ENCODE assay signal across 15 cellular contexts in the genomic region with DNA sequence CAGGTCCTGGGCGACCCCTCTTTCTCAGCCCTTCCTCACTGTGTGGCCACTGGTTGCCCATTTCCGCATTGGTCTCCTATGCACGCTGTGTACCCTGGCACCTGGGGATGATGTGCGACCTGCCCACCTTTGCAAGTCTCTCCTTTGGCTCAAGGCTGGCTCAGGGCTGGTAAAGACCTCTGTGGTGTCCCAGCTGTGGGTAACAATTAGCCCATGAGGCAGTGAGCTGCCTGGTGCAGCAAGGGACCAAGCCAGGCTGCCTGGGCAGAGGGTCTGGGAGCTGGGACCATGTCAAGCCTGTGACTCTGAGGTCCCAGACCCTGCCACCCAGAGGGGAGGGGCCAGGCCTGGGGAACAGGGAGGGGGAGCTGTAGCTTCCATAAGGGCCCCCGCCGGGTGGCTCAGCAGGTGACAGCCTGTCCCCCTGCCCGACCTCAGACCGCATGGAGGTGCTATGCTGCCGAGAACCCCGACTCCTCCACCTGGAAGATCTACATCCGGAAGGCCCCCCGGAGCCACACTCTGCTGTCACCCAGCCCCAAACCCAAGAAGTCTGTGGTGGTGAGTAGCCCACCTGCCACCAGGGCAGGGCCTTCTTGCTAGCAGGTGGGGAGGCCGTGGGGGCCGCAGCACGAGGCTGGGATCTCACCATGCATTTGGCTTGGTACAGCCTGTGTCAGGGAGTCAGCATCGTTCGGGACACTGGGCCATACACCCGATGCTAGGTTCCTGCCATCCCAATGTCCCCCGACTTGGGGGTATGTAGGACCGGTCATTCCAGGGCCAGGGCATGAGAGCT.
DNase-seq lines count a peak whose midpoint lies in the region; ATAC-seq and TF ChIP-seq lines count a peak whose summit lies in the region.
"Had no signal": no experiment of that assay in that cellular context is flagged by ENCODE, and none has a peak within 500 bp of the region (broad histone marks: within the 10 kb centered on the region; RNA-seq: fewer than 3 reads in every experiment).

No MANE protein-coding gene starts in this region.

- DNase-seq in activated T-cell treated with anti-CD3 and anti-CD28 coated beads, Interleukin-2, amount 50 U/mL, for 1 hour, result peak; percentile 11
- DNase-seq in activated T-cell treated with anti-CD3 and anti-CD28 coated beads, Interleukin-2, amount 50 U/mL, for 72 hours, result no peak
- DNase-seq in T-helper 17 cell (peak in 1 of 3 donors; percentile 3), left lung (peak; percentile 15 to 60), suprapubic skin (ENCODE audit: low spot score in 2 of 2) (peak; percentile 56 to 73), DMS53 (lab: John Stamatoyannopoulos, UW) (no peak), cerebellar nuclear complex (lab: John Stamatoyannopoulos, UW) (no peak)
- DNase-seq: endodermal cell, gastrocnemius medialis, Karpas-422, NCI-H187, NCI-H69, RPMI8226 had no signal

- H3K4me1 ChIP-seq in left lung (no peaks in the 10 kb centered on the region), suprapubic skin (no peaks in the 10 kb centered on the region), gastroesophageal sphincter (no peaks in the 10 kb centered on the region)
- H3K4me1 ChIP-seq: gastrocnemius medialis had no signal

- H3K9me3 Mint-ChIP-seq in activated T-cell treated with anti-CD3 and anti-CD28 coated beads, Interleukin-2, amount 50 U/mL, for 72 hours, result no peaks in the 10 kb centered on the region
- H3K9me3 Mint-ChIP-seq: endodermal cell; naive thymus-derived CD8-positive, alpha-beta T cell had no signal

- intact Hi-C loops in left lung (cut with DNase I), result no loop called here

- H3K27me3 ChIP-seq in left lung (no peaks in the 10 kb centered on the region), suprapubic skin (no peaks in the 10 kb centered on the region), gastroesophageal sphincter (no peaks in the 10 kb centered on the region)
- H3K27me3 ChIP-seq: gastrocnemius medialis had no signal

- H3K27ac Mint-ChIP-seq in activated T-cell treated with anti-CD3 and anti-CD28 coated beads, Interleukin-2, amount 50 U/mL, for 72 hours, result no peak overlapping the region
- peak overlapping the region; percentile 34 for H3K27ac Mint-ChIP-seq in T-helper 17 cell
- H3K27ac Mint-ChIP-seq: endodermal cell had no signal

- H3K4me3 ChIP-seq in left lung (no peak overlapping the region), suprapubic skin (no peak overlapping the region), gastroesophageal sphincter (no peak overlapping the region)
- H3K4me3 ChIP-seq: gastrocnemius medialis had no signal

- no peaks in the 10 kb centered on the region for H3K9me3 ChIP-seq in T-helper 17 cell (ENCODE audit: control insufficient read depth, low read length, poor library complexity, severe bottlenecking)
- no peaks in the 10 kb centered on the region for H3K9me3 ChIP-seq in left lung
- H3K9me3 ChIP-seq in suprapubic skin, result no peaks in the 10 kb centered on the region
- H3K9me3 ChIP-seq in gastroesophageal sphincter, result no peaks in the 10 kb centered on the region
- H3K9me3 ChIP-seq: gastrocnemius medialis had no signal

- WGBS in suprapubic skin, result 94% methylated on average over 4 of the region's 20 CpGs
- 100% methylated on average over 1 of the region's 20 CpGs; no CpG with 5 or more reads in 1 of the 2 donors for WGBS in gastroesophageal sphincter (ENCODE audit: low coverage in 1 of 2), 2 donors

- no peaks in the 10 kb centered on the region for H3K4me1 Mint-ChIP-seq in activated T-cell treated with anti-CD3 and anti-CD28 coated beads, Interleukin-2, amount 50 U/mL, for 72 hours (ENCODE audit: low read depth)
- H3K4me1 Mint-ChIP-seq in T-helper 17 cell, result no peaks in the 10 kb centered on the region
- H3K4me1 Mint-ChIP-seq: endodermal cell had no signal

- H3K36me3 ChIP-seq in left lung (peaks cover 0 to 41% of the 10 kb centered on the region in 2 donors), suprapubic skin (no peaks in the 10 kb centered on the region), gastroesophageal sphincter (no peaks in the 10 kb centered on the region)
- H3K36me3 ChIP-seq: gastrocnemius medialis had no signal

- no peak for TF ChIP-seq POLR2A in suprapubic skin (IDR thresholded peaks at IDR 0.05)
- TF ChIP-seq POLR2A in gastroesophageal sphincter (IDR thresholded peaks at IDR 0.05), result no peak

- H3K27ac ChIP-seq in left lung, result no peak overlapping the region
- no peak overlapping the region for H3K27ac ChIP-seq in suprapubic skin
- no peak overlapping the region for H3K27ac ChIP-seq in gastroesophageal sphincter
- H3K27ac ChIP-seq: gastrocnemius medialis had no signal

- no peak for ATAC-seq in activated T-cell treated with anti-CD3 and anti-CD28 coated beads, Interleukin-2, amount 50 U/mL, for 72 hours (replicated peaks in 1 of 2)
- ATAC-seq in T-helper 17 cell (no peak), left lung (no peak), gastroesophageal sphincter (no peak)
- ATAC-seq: gastrocnemius medialis; naive thymus-derived CD8-positive, alpha-beta T cell had no signal

- TF ChIP-seq EP300 in suprapubic skin (IDR thresholded peaks at IDR 0.05) (no peak), gastroesophageal sphincter (IDR thresholded peaks at IDR 0.05) (no peak)

- H3K4me3 Mint-ChIP-seq in activated T-cell treated with anti-CD3 and anti-CD28 coated beads, Interleukin-2, amount 50 U/mL, for 72 hours, result no peak overlapping the region
- H3K4me3 Mint-ChIP-seq in T-helper 17 cell, result no peak overlapping the region
- H3K4me3 Mint-ChIP-seq: endodermal cell; naive thymus-derived CD8-positive, alpha-beta T cell had no signal

- H3K27me3 Mint-ChIP-seq in activated T-cell treated with anti-CD3 and anti-CD28 coated beads, Interleukin-2, amount 50 U/mL, for 72 hours (ENCODE audit: low read depth), result no peaks in the 10 kb centered on the region
- no peaks in the 10 kb centered on the region for H3K27me3 Mint-ChIP-seq in T-helper 17 cell
- H3K27me3 Mint-ChIP-seq: naive thymus-derived CD8-positive, alpha-beta T cell had no signal

- TF ChIP-seq CTCF in left lung (IDR thresholded peaks at IDR 0.05) (no peak), suprapubic skin (IDR thresholded peaks at IDR 0.05) (no peak), gastroesophageal sphincter (IDR thresholded peaks at IDR 0.05) (no peak)

- no peaks in the 10 kb centered on the region for H3K36me3 Mint-ChIP-seq in activated T-cell treated with anti-CD3 and anti-CD28 coated beads, Interleukin-2, amount 50 U/mL, for 72 hours (ENCODE audit: insufficient read depth in 2 of 2)
- peaks cover 3% of the 10 kb centered on the region for H3K36me3 Mint-ChIP-seq in T-helper 17 cell (ENCODE audit: low read depth)

Comparison
In these comparisons a context has a peak if more than half of its experiments do, and no peak if none do; other contexts are left out.
1. DNase-seq: peak in activated T-cell treated with anti-CD3 and anti-CD28 coated beads, Interleukin-2, amount 50 U/mL, for 1 hour (single experiment), left lung (2 of 2) and suprapubic skin (2 of 2); none in activated T-cell treated with anti-CD3 and anti-CD28 coated beads, Interleukin-2, amount 50 U/mL, for 72 hours (0 of 2), DMS53 (single experiment) and cerebellar nuclear complex (0 of 2).